In genomic region chr3:48623851-48624547, GRCh38 we compare ENCODE assay signal across 16 cellular contexts. TPM values are rescaled to one million over a fixed set of nuclear protein-coding genes. Genes with fewer than 3 reads are reported as not detected.
DNase-seq lines count a peak whose midpoint lies in the region; ATAC-seq, FAIRE-seq and TF ChIP-seq lines count a peak whose summit lies in the region.
"Had no signal": no experiment of that assay in that cellular context is flagged by ENCODE, and none has a peak within 500 bp of the region (broad histone marks: within the 10 kb centered on the region; RNA-seq: fewer than 3 reads in every experiment).

No MANE protein-coding gene starts in this region.

- H3K27me3 Mint-ChIP-seq in natural killer cell treated with Interleukin-12 subunit alpha and Interleukin-12 subunit beta and Interleukin-15 and Interleukin-18, amount 100 ng/mL, for 72 hours = no peaks in the 10 kb centered on the region
- no peaks in the 10 kb centered on the region for H3K27me3 Mint-ChIP-seq in natural killer cell (ENCODE audit: low read depth in 2 of 2)
- H3K27me3 Mint-ChIP-seq in astrocyte (ENCODE audit: low read depth, unreplicated experiment) = no peaks in the 10 kb centered on the region
- H3K27me3 Mint-ChIP-seq: brain had no signal

- DNase-seq in natural killer cell treated with Interleukin-12 subunit alpha and Interleukin-12 subunit beta and Interleukin-15 and Interleukin-18, amount 100 ng/mL, for 72 hours (ENCODE audit: low spot score) = peak; percentile 32
- DNase-seq in natural killer cell = no peak
- peak; percentile 66 for DNase-seq in NCI-H2107 (lab: John Stamatoyannopoulos, UW)
- no peak for DNase-seq in astrocyte (ENCODE audit: low read depth)
- no peak for DNase-seq in NAMALWA (ENCODE audit: low spot score)
- DNase-seq: endodermal cell; glutamatergic neuron; left ventricle myocardium inferior; occipital lobe; stimulated activated CD4-positive, alpha-beta T cell treated with anti-CD3 and anti-CD28 coated beads, Interleukin-12 subunit alpha, Interleukin-12 subunit beta, amount 100 ng/mL, for 4 hours had no signal

- H3K9me3 ChIP-seq in astrocyte (ENCODE audit: insufficient read depth, low read depth, low read length) = no peaks in the 10 kb centered on the region
- H3K9me3 ChIP-seq: left ventricle myocardium inferior had no signal

- no peak overlapping the region for H3K4me3 Mint-ChIP-seq in natural killer cell treated with Interleukin-12 subunit alpha and Interleukin-12 subunit beta and Interleukin-15 and Interleukin-18, amount 100 ng/mL, for 72 hours
- no peak overlapping the region for H3K4me3 Mint-ChIP-seq in natural killer cell
- H3K4me3 Mint-ChIP-seq in astrocyte (ENCODE audit: unreplicated experiment) = no peak overlapping the region
- H3K4me3 Mint-ChIP-seq: brain, endodermal cell had no signal

- no peak for TF ChIP-seq CTCF in natural killer cell (IDR thresholded peaks at IDR 0.05)
- TF ChIP-seq CTCF in astrocyte (IDR thresholded peaks at IDR 0.05; ENCODE audit: insufficient read depth, low read depth, low read length) = no peak

- no peaks in the 10 kb centered on the region for H3K27me3 ChIP-seq in astrocyte (ENCODE audit: insufficient read depth, low read length)
- H3K27me3 ChIP-seq: BLaER1 treated with 17β-estradiol and CSF1 and Interleukin-3, amounts not matched to agents 10 nM and 100 nM had no signal

- H3K4me2 ChIP-seq in astrocyte (ENCODE audit: low read length) = no peak overlapping the region

- H3K79me2 ChIP-seq in astrocyte (ENCODE audit: insufficient read depth, low read length) = no peaks in the 10 kb centered on the region

- ATAC-seq in natural killer cell treated with Interleukin-12 subunit alpha and Interleukin-12 subunit beta and Interleukin-15 and Interleukin-18, amount 100 ng/mL, for 72 hours = no peak
- no peak for ATAC-seq in natural killer cell
- ATAC-seq in HG02970 (IDR thresholded peaks at IDR 0.05; ENCODE audit: low FRiP score, unreplicated experiment) = no peak
- ATAC-seq in GM21825 (IDR thresholded peaks at IDR 0.05; ENCODE audit: unreplicated experiment) = no peak
- ATAC-seq in SK-N-SH treated with all-trans-retinoic acid at 6 μM for 48 hours = no peak

- H2AFZ ChIP-seq in astrocyte (ENCODE audit: low read depth, low read length) = no peak overlapping the region

- FAIRE-seq in astrocyte (lab: Jason Lieb, UNC) = no peak

- H3K9me3 Mint-ChIP-seq in natural killer cell treated with Interleukin-12 subunit alpha and Interleukin-12 subunit beta and Interleukin-15 and Interleukin-18, amount 100 ng/mL, for 72 hours = no peaks in the 10 kb centered on the region
- H3K9me3 Mint-ChIP-seq in natural killer cell (no peaks in the 10 kb centered on the region), astrocyte (ENCODE audit: unreplicated experiment) (no peaks in the 10 kb centered on the region)
- H3K9me3 Mint-ChIP-seq: endodermal cell had no signal

- no peak overlapping the region for H3K27ac ChIP-seq in astrocyte (ENCODE audit: low read depth, low read length)
- H3K27ac ChIP-seq: BLaER1 treated with 17β-estradiol and CSF1 and Interleukin-3, amounts not matched to agents 10 nM and 100 nM; left ventricle myocardium inferior had no signal

- no peak overlapping the region for H3K27ac Mint-ChIP-seq in natural killer cell treated with Interleukin-12 subunit alpha and Interleukin-12 subunit beta and Interleukin-15 and Interleukin-18, amount 100 ng/mL, for 72 hours
- H3K27ac Mint-ChIP-seq in natural killer cell = no peak overlapping the region
- peak overlapping the region; percentile 9 for H3K27ac Mint-ChIP-seq in astrocyte (ENCODE audit: unreplicated experiment)
- H3K27ac Mint-ChIP-seq: endodermal cell had no signal

- H3K4me1 Mint-ChIP-seq in natural killer cell treated with Interleukin-12 subunit alpha and Interleukin-12 subunit beta and Interleukin-15 and Interleukin-18, amount 100 ng/mL, for 72 hours (ENCODE audit: low read depth in 2 of 2) = peaks cover 0 to 4% of the 10 kb centered on the region in 2 donors
- H3K4me1 Mint-ChIP-seq in natural killer cell = no peaks in the 10 kb centered on the region
- H3K4me1 Mint-ChIP-seq in astrocyte (ENCODE audit: low read depth, unreplicated experiment) = no peaks in the 10 kb centered on the region
- H3K4me1 Mint-ChIP-seq: brain, endodermal cell had no signal

- H3K36me3 Mint-ChIP-seq in natural killer cell treated with Interleukin-12 subunit alpha and Interleukin-12 subunit beta and Interleukin-15 and Interleukin-18, amount 100 ng/mL, for 72 hours = peaks cover 10% of the 10 kb centered on the region
- H3K36me3 Mint-ChIP-seq in natural killer cell (no peaks in the 10 kb centered on the region), astrocyte (ENCODE audit: low read depth, unreplicated experiment) (peaks cover 42% of the 10 kb centered on the region)

- no peak overlapping the region for H3K4me3 ChIP-seq in astrocyte (ENCODE audit: insufficient read depth, low read depth, low read length)
- H3K4me3 ChIP-seq: BLaER1 treated with 17β-estradiol and CSF1 and Interleukin-3, amounts not matched to agents 10 nM and 100 nM; left ventricle myocardium inferior had no signal

- peaks cover 2% of the 10 kb centered on the region for H3K36me3 ChIP-seq in astrocyte (ENCODE audit: insufficient read depth, low read length)

- H3K9ac ChIP-seq in astrocyte (ENCODE audit: low read length) = no peak overlapping the region
- H3K9ac ChIP-seq: BLaER1 treated with 17β-estradiol and CSF1 and Interleukin-3, amounts not matched to agents 10 nM and 100 nM had no signal

- H3K4me1 ChIP-seq in astrocyte (ENCODE audit: insufficient read depth, low read length) = no peaks in the 10 kb centered on the region
- H3K4me1 ChIP-seq: left ventricle myocardium inferior had no signal

- intact Hi-C loops in natural killer cell (cut with micrococcal nuclease) = no loop called here

- no peaks in the 10 kb centered on the region for H4K20me1 ChIP-seq in astrocyte (ENCODE audit: insufficient read depth, low read length)

TF ChIP-seq in SK-N-SH treated with all-trans-retinoic acid at 6 μM for 48 hours, 23 proteins besides CTCF, POLR2A, EP300 and RAD21:
- no peak for TF ChIP-seq ZC3H10 (CRISPR knock-in tag; IDR thresholded peaks at IDR 0.05)
- TF ChIP-seq TSHZ2 (CRISPR knock-in tag; IDR thresholded peaks at IDR 0.05) = no peak
- no peak for TF ChIP-seq CSDC2 (CRISPR knock-in tag; IDR thresholded peaks at IDR 0.05)
- TF ChIP-seq OSR1 (CRISPR knock-in tag; IDR thresholded peaks at IDR 0.05) = no peak
- TF ChIP-seq RARB (CRISPR knock-in tag; IDR thresholded peaks at IDR 0.05) = no peak
- TF ChIP-seq ZFP3 (CRISPR knock-in tag; IDR thresholded peaks at IDR 0.05) = no peak

RNA-seq across cellular contexts. Expression of gene TMEM89, which starts 2.4 kb away (rescaled TPM):
- not detected for total RNA-seq in natural killer cell treated with Interleukin-12 subunit alpha and Interleukin-12 subunit beta and Interleukin-15 and Interleukin-18, amount 100 ng/mL, for 72 hours
- not detected for total RNA-seq in natural killer cell
- total RNA-seq in astrocyte = 0.36 and 0.48 TPM in 2 replicates
- total RNA-seq: left ventricle myocardium inferior, occipital lobe, RPMI7951 had no signal

RNA-seq across cellular contexts. Expression of gene SLC26A6, which starts 11.3 kb away (rescaled TPM):
- total RNA-seq in natural killer cell treated with Interleukin-12 subunit alpha and Interleukin-12 subunit beta and Interleukin-15 and Interleukin-18, amount 100 ng/mL, for 72 hours = 10 to 100 TPM; 31.3 to 62.4 TPM
- total RNA-seq in natural killer cell = 10 to 100 TPM; 25.8 to 37.6 (median 32.3) TPM
- 30.3 and 32.0 TPM in 2 replicates for total RNA-seq in astrocyte

RNA-seq across cellular contexts. Expression of gene UQCRC1, which starts 14.6 kb away (rescaled TPM):
- 100 to 1,000 TPM; 171 to 211 TPM for total RNA-seq in natural killer cell treated with Interleukin-12 subunit alpha and Interleukin-12 subunit beta and Interleukin-15 and Interleukin-18, amount 100 ng/mL, for 72 hours
- 100 to 1,000 TPM; 117 to 139 (median 124) TPM for total RNA-seq in natural killer cell
- 190 and 199 TPM in 2 replicates for total RNA-seq in astrocyte

RNA-seq across cellular contexts. Expression of gene COL7A1, which starts 28.9 kb away (rescaled TPM):
- total RNA-seq in natural killer cell treated with Interleukin-12 subunit alpha and Interleukin-12 subunit beta and Interleukin-15 and Interleukin-18, amount 100 ng/mL, for 72 hours = 1 to 10 TPM; 1.5 to 1.8 TPM
- total RNA-seq in natural killer cell = 1 to 10 TPM in 2 of 3 donors, under 1 TPM in 1; 0.54 to 1.7 (median 1.4) TPM
- 25.8 and 28.7 TPM in 2 replicates for total RNA-seq in astrocyte

RNA-seq across cellular contexts. Expression of gene CELSR3, which starts 38.7 kb away (rescaled TPM):
- total RNA-seq in natural killer cell treated with Interleukin-12 subunit alpha and Interleukin-12 subunit beta and Interleukin-15 and Interleukin-18, amount 100 ng/mL, for 72 hours = 10 to 100 TPM in 1 of 2 donors, 1 to 10 TPM in 1; 4.4 to 20.1 TPM
- total RNA-seq in natural killer cell = 1 to 10 TPM; 2.0 to 3.4 (median 2.6) TPM
- total RNA-seq in astrocyte = 8.6 and 10.2 TPM in 2 replicates

Comparison
In these comparisons a context has a peak if more than half of its experiments do, and no peak if none do; other contexts are left out.
1. DNase-seq: peak in natural killer cell treated with Interleukin-12 subunit alpha and Interleukin-12 subunit beta and Interleukin-15 and Interleukin-18, amount 100 ng/mL, for 72 hours (single experiment) and NCI-H2107 (single experiment); none in natural killer cell (single experiment), astrocyte (single experiment) and NAMALWA (single experiment).